Comparison of ENCODE assay signal across 25 cellular contexts in genomic region chr14:25015761-25016160, GRCh38. TPM values are rescaled to one million over a fixed set of nuclear protein-coding genes. Genes with fewer than 3 reads are reported as not detected.
DNase-seq lines count a peak whose midpoint lies in the region; ATAC-seq, FAIRE-seq and TF ChIP-seq lines count a peak whose summit lies in the region.
"Had no signal": no experiment of that assay in that cellular context is flagged by ENCODE, and none has a peak within 500 bp of the region (broad histone marks: within the 10 kb centered on the region; RNA-seq: fewer than 3 reads in every experiment).

No MANE protein-coding gene starts in this region.

- 0 out of 2 replicates have a peak overlapping the region, but pooled peaks have one; percentile 1 for H3K4me2 ChIP-seq in HepG2 (ENCODE audit: low read depth, low read length)
- peak overlapping the region; percentile 3 for H3K4me2 ChIP-seq in parathyroid adenoma (ENCODE audit: low read length)
- H3K4me2 ChIP-seq in smooth muscle cell = peak overlapping the region; percentile 43
- H3K4me2 ChIP-seq: BLaER1 had no signal

- peak; percentile 45; the same call in 2 of the 3 replicates for ATAC-seq in HepG2
- ATAC-seq in right lobe of liver = no peak
- ATAC-seq in HG03108 (IDR thresholded peaks at IDR 0.05; ENCODE audit: unreplicated experiment) = no peak

- TF ChIP-seq EP300 in HepG2 (IDR thresholded peaks at IDR 0.05; ENCODE audit: low read depth in 2 of 2, low read length in 2 of 2) = peak in 1 of 2 experiments; percentile 22; a peak in 1 of 4 replicates
- no peak for TF ChIP-seq EP300 in HepG2 (CRISPR knock-in tag; IDR thresholded peaks at IDR 0.05; ENCODE audit: borderline replicate concordance)

- peaks cover 6% of the 10 kb centered on the region for H3F3A ChIP-seq in smooth muscle cell (ENCODE audit: low read depth)

- intact Hi-C loops in HepG2 (cut with micrococcal nuclease; ENCODE audit: unreplicated experiment) (no loop called here), right lobe of liver (cut with DNase I) (no loop called here)

- H3K79me2 ChIP-seq in HepG2 (ENCODE audit: insufficient read depth, low read length) (peaks cover 7% of the 10 kb centered on the region), parathyroid adenoma (no peaks in the 10 kb centered on the region), smooth muscle cell (ENCODE audit: low read depth) (peaks cover 100% of the 10 kb centered on the region)

- no peaks in the 10 kb centered on the region for H3K27me3 ChIP-seq in HepG2 (ENCODE audit: control insufficient read depth in 1 of 2, insufficient read depth in 2 of 2, low read length in 2 of 2)
- H3K27me3 ChIP-seq in right lobe of liver = no peaks in the 10 kb centered on the region
- no peaks in the 10 kb centered on the region for H3K27me3 ChIP-seq in parathyroid adenoma (ENCODE audit: control insufficient read depth, insufficient read depth, low read length)
- no peaks in the 10 kb centered on the region for H3K27me3 ChIP-seq in smooth muscle cell (ENCODE audit: low read depth)
- H3K27me3 ChIP-seq: BE2C, BLaER1 had no signal

- H2AFZ ChIP-seq in HepG2 (ENCODE audit: low read length) (no peak overlapping the region), parathyroid adenoma (no peak overlapping the region), smooth muscle cell (ENCODE audit: low read depth) (no peak overlapping the region)

- 99% methylated on average over 1 of the region's 1 CpG for WGBS in HepG2 (ENCODE audit: low lambda C conversion rate)
- 88% methylated on average over 1 of the region's 1 CpG for WGBS in right lobe of liver (ENCODE audit: insufficient coverage, low coverage, low lambda C conversion rate, missing lambda C conversion rate)
- 91% methylated on average over 1 of the region's 1 CpG for WGBS in smooth muscle cell (ENCODE audit: low lambda C conversion rate)

- no TSS peak for BruUV-seq in HepG2 (replicated peaks; lab: Mats Ljungman, UMichigan)

- H3K4me1 ChIP-seq in HepG2 (ENCODE audit: insufficient read depth, low read length) (peaks cover 31% of the 10 kb centered on the region), right lobe of liver (no peaks in the 10 kb centered on the region), parathyroid adenoma (no peaks in the 10 kb centered on the region), smooth muscle cell (ENCODE audit: low read depth) (peaks cover 4% of the 10 kb centered on the region)
- H3K4me1 ChIP-seq: BE2C, BLaER1 had no signal

- H3K36me3 ChIP-seq in HepG2 (replicated peaks in 1 of 2; ENCODE audit: control insufficient read depth in 1 of 2, insufficient read depth in 2 of 2, low read length in 2 of 2) (no peaks in the 10 kb centered on the region), right lobe of liver (no peaks in the 10 kb centered on the region), parathyroid adenoma (ENCODE audit: control insufficient read depth, insufficient read depth, low read length) (no peaks in the 10 kb centered on the region), smooth muscle cell (ENCODE audit: low read depth) (no peaks in the 10 kb centered on the region)
- H3K36me3 ChIP-seq: BE2C, BLaER1 had no signal

- TF ChIP-seq POLR2A in HepG2 (IDR thresholded peaks at IDR 0.05; ENCODE audit: insufficient read depth in 1 of 2, low read depth in 2 of 2, low read length in 2 of 2) = no peak
- no peak for TF ChIP-seq POLR2A in right lobe of liver (IDR thresholded peaks at IDR 0.05)

- no peak overlapping the region for H3K4me3 ChIP-seq in HepG2 (replicated peaks in 1 of 3; ENCODE audit: insufficient read depth in 1 of 3, low read depth in 2 of 3, low read length in 3 of 3)
- no peak overlapping the region for H3K4me3 ChIP-seq in right lobe of liver
- no peak overlapping the region for H3K4me3 ChIP-seq in parathyroid adenoma (ENCODE audit: low read depth, low read length)
- H3K4me3 ChIP-seq in smooth muscle cell = no peak overlapping the region
- H3K4me3 ChIP-seq: BLaER1 had no signal

- no peak for TF ChIP-seq CTCF in HepG2 (CRISPR knock-in tag; IDR thresholded peaks at IDR 0.05)
- TF ChIP-seq CTCF in right lobe of liver (IDR thresholded peaks at IDR 0.05) = no peak
- TF ChIP-seq CTCF in parathyroid adenoma (IDR thresholded peaks at IDR 0.05) = no peak
- TF ChIP-seq CTCF in smooth muscle cell (IDR thresholded peaks at IDR 0.05; ENCODE audit: borderline replicate concordance, insufficient read depth, poor library complexity, severe bottlenecking) = no peak

- H3K9ac ChIP-seq in HepG2 (ENCODE audit: insufficient read depth, low read depth, low read length) = no peak overlapping the region
- no peak overlapping the region for H3K9ac ChIP-seq in parathyroid adenoma
- H3K9ac ChIP-seq in smooth muscle cell (ENCODE audit: low read depth) = no peak overlapping the region
- H3K9ac ChIP-seq: BLaER1 had no signal

- no peak for TF ChIP-seq RAD21 in HepG2 (CRISPR knock-in tag; IDR thresholded peaks at IDR 0.05)

- no peak overlapping the region for H3K27ac ChIP-seq in HepG2 (ENCODE audit: extremely low read length, insufficient read depth, low read length)
- no peak overlapping the region for H3K27ac ChIP-seq in right lobe of liver
- H3K27ac ChIP-seq in parathyroid adenoma = no peak overlapping the region
- peak overlapping the region; percentile 53 for H3K27ac ChIP-seq in smooth muscle cell (ENCODE audit: low read depth)
- H3K27ac ChIP-seq: BLaER1 had no signal

- no peaks in the 10 kb centered on the region for H3K9me3 ChIP-seq in HepG2 (ENCODE audit: low read length)
- no peaks in the 10 kb centered on the region for H3K9me3 ChIP-seq in right lobe of liver
- H3K9me3 ChIP-seq in parathyroid adenoma (ENCODE audit: control insufficient read depth, low read length) = no peaks in the 10 kb centered on the region
- no peaks in the 10 kb centered on the region for H3K9me3 ChIP-seq in smooth muscle cell (replicated peaks; ENCODE audit: low read depth)
- H3K9me3 ChIP-seq: BE2C, BLaER1 had no signal

- DNase-seq in HepG2 (ENCODE audit: low spot score) (peak; percentile 54), right lobe of liver (no peak), smooth muscle cell (lab: John Stamatoyannopoulos, UW; ENCODE audit: unreplicated experiment) (no peak)
- DNase-seq in activated CD4-positive, alpha-beta T cell treated with anti-CD3 and anti-CD28 coated beads for 48 hours = no peak
- DNase-seq: 8988T; ACHN; BE2C; C1 segment of cervical spinal cord; CD4-positive, alpha-beta memory T cell; CD4-positive, CD25-positive, alpha-beta regulatory T cell; CD8-positive, alpha-beta memory T cell; COR-L47; DMS153; DMS53; DMS79; DND-41; EL; GDM1 had no signal

- FAIRE-seq in HepG2 (lab: Jason Lieb, UNC) = peak; percentile 15
- FAIRE-seq: A204.1, GM12891, GM19239 had no signal

- in situ Hi-C loops in HepG2 (cut with HindIII; ENCODE audit: extremely low pct_ligation_motif_present, low pct_unique_long_range_greater_than_20kb) = no loop called here

- H4K20me1 ChIP-seq in HepG2 (ENCODE audit: insufficient read depth, low read length) (no peaks in the 10 kb centered on the region), smooth muscle cell (ENCODE audit: low read depth) (peaks cover 45% of the 10 kb centered on the region)
- H4K20me1 ChIP-seq: BLaER1 had no signal

- CTCF ChIA-PET in HepG2 (lab: Yijun Ruan, JAX; ENCODE audit: low intra/inter-chr PET ratio, low total read pairs) = no interaction called here

- POLR2A ChIA-PET in HepG2 (lab: Yijun Ruan, JAX) = interaction anchor here (0.9 to 1.8 kb wide), 9 partner anchors 10 to 199 kb away, joined by 3 to 8 read pairs (median 4); no protein-coding TSS in a partner anchor

TF ChIP-seq in HepG2, 621 proteins besides CTCF, POLR2A, EP300 and RAD21 (continues in another document):
- no peak for TF ChIP-seq ZNF496 (CRISPR knock-in tag; IDR thresholded peaks at IDR 0.05; ENCODE audit: insufficient replicate concordance)

RNA-seq across cellular contexts. Expression of gene STXBP6, which starts 34.2 kb away (rescaled TPM):
- 35.3 and 43.2 TPM in 2 replicates for total RNA-seq in HepG2 (2016; rRNA removed; fragmentation: Illumina TruSeq; extraction: Trizol)
- total RNA-seq in HepG2 (2016; cell fraction: cytosol; rRNA removed; fragmentation: Illumina TruSeq; extraction: Trizol; ENCODE audit: low read depth) = 21.2 TPM in 2 replicates
- 31.7 and 46.6 TPM in 2 replicates for total RNA-seq in HepG2 (2016; cell fraction: insoluble cytoplasmic fraction; rRNA removed; fragmentation: Illumina TruSeq; extraction: Trizol)
- total RNA-seq in HepG2 (2016; cell fraction: membrane; rRNA removed; fragmentation: Illumina TruSeq; extraction: Trizol) = 28.9 and 30.6 TPM in 2 replicates
- total RNA-seq in HepG2 (2016; cell fraction: nucleus; rRNA removed; fragmentation: Illumina TruSeq; extraction: Trizol) = 26.2 and 27.2 TPM in 2 replicates
- 32.3 and 42.8 TPM in 2 replicates for polyA plus RNA-seq in HepG2 (2011; rRNA removed)
- polyA plus RNA-seq in HepG2 (2011; cell fraction: cytosol; rRNA removed) = 26.8 and 33.4 TPM in 2 replicates
- 10.0 and 11.5 TPM in 2 replicates for polyA plus RNA-seq in HepG2 (2011; cell fraction: nucleus; rRNA removed)
- polyA plus RNA-seq in HepG2 (2012) = 25.5 and 27.7 TPM in 2 replicates
- 19.0 and 23.1 TPM in 2 replicates for polyA plus RNA-seq in HepG2 (2016; cell fraction: cytosol; fragmentation: Illumina TruSeq; extraction: Trizol; ENCODE audit: low read depth)
- 51.3 and 53.4 TPM in 2 replicates for polyA plus RNA-seq in HepG2 (2016; cell fraction: insoluble cytoplasmic fraction; fragmentation: Illumina TruSeq; extraction: Trizol; ENCODE audit: low read depth)
- 25.8 and 28.4 TPM in 2 replicates for polyA plus RNA-seq in HepG2 (2016; cell fraction: membrane; fragmentation: Illumina TruSeq; extraction: Trizol; ENCODE audit: low read depth)
- 24.0 and 27.2 TPM in 2 replicates for polyA plus RNA-seq in HepG2 (2016; cell fraction: nucleus; fragmentation: Illumina TruSeq; extraction: Trizol; ENCODE audit: insufficient read depth, low read depth)
- 3.0 and 26.4 TPM in 2 replicates for polyA minus RNA-seq in HepG2 (2011; rRNA and poly(A)+ RNA removed; ENCODE audit: low replicate concordance)
- 19.6 and 20.8 TPM in 2 replicates for polyA minus RNA-seq in HepG2 (2011; cell fraction: cytosol; rRNA and poly(A)+ RNA removed)
- polyA minus RNA-seq in HepG2 (2011; cell fraction: nucleus; rRNA and poly(A)+ RNA removed) = 53.4 and 53.6 TPM in 2 replicates
- 1 to 10 TPM in 4 of 6 experiments, under 1 TPM in 2; 0.55 to 1.7 (median 1.1) TPM for total RNA-seq in right lobe of liver
- 144 and 160 TPM in 2 replicates for total RNA-seq in smooth muscle cell
- polyA plus RNA-seq in smooth muscle cell = 138 and 170 TPM in 2 replicates
- total RNA-seq: CD4-positive, alpha-beta memory T cell; CD4-positive, CD25-positive, alpha-beta regulatory T cell; G401 had no signal
- polyA plus RNA-seq: CD4-positive, alpha-beta memory T cell; CD4-positive, CD25-positive, alpha-beta regulatory T cell; CD8-positive, alpha-beta memory T cell had no signal

Comparison
In these comparisons a context has a peak if more than half of its experiments do, and no peak if none do; other contexts are left out.
1. RNA of gene STXBP6, which starts 34.2 kb away (total RNA-seq): 144 to 160 TPM in smooth muscle cell and 21.2 to 46.6 TPM in HepG2; 0.55 to 1.7 TPM in right lobe of liver; every median in the first group is over 4 times any median in the second.
2. Peak in every context shown above with its lines, with median percentiles within 50 percentile points of each other: H3K4me2 ChIP-seq.